Comparison of ENCODE assay signal across 8 cellular contexts in genomic region chr14:21267886-21268611, GRCh38. TPM values are rescaled to one million over a fixed set of nuclear protein-coding genes. Genes with fewer than 3 reads are reported as not detected.
DNase-seq lines count a peak whose midpoint lies in the region; ATAC-seq, FAIRE-seq and TF ChIP-seq lines count a peak whose summit lies in the region.

No MANE protein-coding gene starts in this region.

- intact Hi-C loops in left ventricle myocardium inferior (cut with micrococcal nuclease) = no loop called here
- intact Hi-C loops in cardiac septum (cut with DNase I) = loop anchor here (5.0 kb wide), 2 partner anchors 36 to 114 kb away; partner anchors contain the start of gene SUPT16H
- intact Hi-C loops in K562 (cut with micrococcal nuclease) = loop anchor here (5.0 to 10.0 kb wide), 3 partner anchors 39 to 114 kb away; partner anchors contain the start of gene SUPT16H
- intact Hi-C loops in vagina (cut with DNase I) = no loop called here

- H3K4me1 ChIP-seq in left ventricle myocardium inferior (peaks cover 67% of the 10 kb centered on the region), K562 (replicated peaks in 1 of 2; ENCODE audit: control insufficient read depth in 2 of 2, insufficient read depth in 2 of 2, low read length in 2 of 2) (peaks cover 16 to 23% of the 10 kb centered on the region in 2 experiments), vagina (peaks cover 62% of the 10 kb centered on the region)

- no TSS peak for BruUV-seq in K562 (replicated peaks; lab: Mats Ljungman, UMichigan)

- TF ChIP-seq RAD21 in K562 (CRISPR knock-in tag; conservative IDR thresholded peaks at IDR 0.05 in 1 of 2, IDR thresholded peaks at IDR 0.05 in 1 of 2) = no peak

- peak overlapping the region; percentile 92 for H3K27ac ChIP-seq in left ventricle myocardium inferior (replicated peaks)
- H3K27ac ChIP-seq in K562 (ENCODE audit: extremely low read depth, low read depth, low read length) = peak overlapping the region; percentile 96
- peak overlapping the region; percentile 99 for H3K27ac ChIP-seq in vagina

- FAIRE-seq in K562 (lab: Jason Lieb, UNC) = no peak

- CTCF ChIA-PET in K562 (lab: Yijun Ruan, JAX; ENCODE audit: low intra/inter-chr PET ratio) = no interaction called here

- in situ Hi-C loops in K562 (cut with MboI) = no loop called here

- peak overlapping the region; percentile 94 for H3K4me2 ChIP-seq in K562 (ENCODE audit: insufficient read depth, low read length)

- H3K4me3 ChIP-seq in left ventricle myocardium inferior (peak overlapping the region; percentile 76), K562 (peak overlapping the region; percentile 71), vagina (peak overlapping the region; percentile 84 to 93)

- TF ChIP-seq POLR2A in K562 (conservative IDR thresholded peaks at IDR 0.05) = no peak
- TF ChIP-seq POLR2A in vagina (IDR thresholded peaks at IDR 0.05) = no peak

- peaks cover 65% of the 10 kb centered on the region for H3K79me2 ChIP-seq in K562 (ENCODE audit: control insufficient read depth, insufficient read depth, low read length)

- no peaks in the 10 kb centered on the region for H3K9me3 ChIP-seq in left ventricle myocardium inferior (replicated peaks)
- H3K9me3 ChIP-seq in K562 (replicated peaks; ENCODE audit: control insufficient read depth, insufficient read depth, low read depth, low read length) = no peaks in the 10 kb centered on the region
- no peaks in the 10 kb centered on the region for H3K9me3 ChIP-seq in vagina

- no peaks in the 10 kb centered on the region for H3K9me1 ChIP-seq in K562 (ENCODE audit: control insufficient read depth, insufficient read depth, low read length)

- no peak for TF ChIP-seq EP300 in K562 (IDR thresholded peaks at IDR 0.05; ENCODE audit: low read length)

- DNase-seq in left ventricle myocardium inferior = no peak
- DNase-seq in cardiac septum (ENCODE audit: low spot score) = no peak
- DNase-seq in K562 (ENCODE audit: extremely low read depth in 1 of 4, low spot score in 3 of 4) = no peak
- DNase-seq in lung microvascular endothelial cell (ENCODE audit: low read depth in 2 of 2) = peak; percentile 19 to 46
- no peak for DNase-seq in vagina (ENCODE audit: extremely low spot score in 2 of 2)
- DNase-seq in NCI-H446 (lab: John Stamatoyannopoulos, UW) = no peak
- no peak for DNase-seq in stimulated activated CD4-positive, alpha-beta T cell treated with anti-CD3 and anti-CD28 coated beads, Interleukin-4, amount 100 ng/mL, for 4 hours

- POLR2A ChIA-PET in K562 (lab: Yijun Ruan, JAX) = interaction anchor here (0.7 to 6.0 kb wide), 6 partner anchors 9 to 30 kb away, joined by 3 to 58 read pairs (median 4); no protein-coding TSS in a partner anchor

- ATAC-seq in K562 (no peak), GM21737 (IDR thresholded peaks at IDR 0.05; ENCODE audit: unreplicated experiment) (no peak)

- H3K27me3 ChIP-seq in left ventricle myocardium inferior (ENCODE audit: low read depth) (no peaks in the 10 kb centered on the region), K562 (ENCODE audit: control insufficient read depth in 2 of 2, insufficient read depth in 2 of 2, low read length in 2 of 2) (no peaks in the 10 kb centered on the region), vagina (no peaks in the 10 kb centered on the region)

- H3K9ac ChIP-seq in K562 (ENCODE audit: insufficient read depth in 1 of 2, low read depth in 2 of 2, low read length in 2 of 2) = peak overlapping the region; percentile 96 to 98; a peak in 3 of 4 replicates

- no peak overlapping the region for H2AFZ ChIP-seq in K562 (ENCODE audit: low read depth, low read length)

- H3K36me3 ChIP-seq in left ventricle myocardium inferior (peaks cover 34% of the 10 kb centered on the region), K562 (ENCODE audit: control insufficient read depth, insufficient read depth, low read length) (peaks cover 53% of the 10 kb centered on the region), vagina (peaks cover 0 to 5% of the 10 kb centered on the region in 2 donors)

- peaks cover 52% of the 10 kb centered on the region for H4K20me1 ChIP-seq in K562 (replicated peaks; ENCODE audit: control insufficient read depth, insufficient read depth, low read length)

- TF ChIP-seq CTCF in left ventricle myocardium inferior (IDR thresholded peaks at IDR 0.05; ENCODE audit: borderline replicate concordance) (no peak), K562 (IDR thresholded peaks at IDR 0.05 in 2 of 3, conservative IDR thresholded peaks at IDR 0.05 in 1 of 3; ENCODE audit: insufficient read depth in 2 of 3, low read depth in 1 of 3, low read length in 3 of 3) (no peak), vagina (IDR thresholded peaks at IDR 0.05) (no peak)

- under 1% methylated on average over 16 of the region's 16 CpGs for WGBS in K562 (ENCODE audit: insufficient coverage, low coverage, missing lambda C conversion rate)

TF ChIP-seq in K562, 482 proteins besides CTCF, POLR2A, EP300 and RAD21 (continues in another document):
- TF ChIP-seq ZBTB43 (CRISPR knock-in tag; IDR thresholded peaks at IDR 0.05) (no peak), TCF3 (CRISPR knock-in tag; IDR thresholded peaks at IDR 0.05) (no peak), ZNF75A (CRISPR knock-in tag; IDR thresholded peaks at IDR 0.05) (no peak), ZNF282 (CRISPR knock-in tag; IDR thresholded peaks at IDR 0.05) (no peak)
- TF ChIP-seq, protein P1, sequence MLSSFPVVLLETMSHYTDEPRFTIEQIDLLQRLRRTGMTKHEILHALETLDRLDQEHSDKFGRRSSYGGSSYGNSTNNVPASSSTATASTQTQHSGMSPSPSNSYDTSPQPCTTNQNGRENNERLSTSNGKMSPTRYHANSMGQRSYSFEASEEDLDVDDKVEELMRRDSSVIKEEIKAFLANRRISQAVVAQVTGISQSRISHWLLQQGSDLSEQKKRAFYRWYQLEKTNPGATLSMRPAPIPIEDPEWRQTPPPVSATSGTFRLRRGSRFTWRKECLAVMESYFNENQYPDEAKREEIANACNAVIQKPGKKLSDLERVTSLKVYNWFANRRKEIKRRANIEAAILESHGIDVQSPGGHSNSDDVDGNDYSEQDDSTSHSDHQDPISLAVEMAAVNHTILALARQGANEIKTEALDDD (IDR thresholded peaks at IDR 0.05) = peak; percentile 81

RNA-seq across cellular contexts. Expression of gene HNRNPC, which starts 1.2 kb away (rescaled TPM):
- 273 TPM for total RNA-seq in left ventricle myocardium inferior
- 260 TPM for total RNA-seq in cardiac septum
- total RNA-seq in K562 (2011; cell fraction: chromatin; rRNA removed; ENCODE audit: low replicate concordance) = 279 and 404 TPM in 2 replicates
- 241 and 299 TPM in 2 replicates for total RNA-seq in K562 (2011; cell fraction: nucleolus; rRNA removed)
- total RNA-seq in K562 (2011; cell fraction: nucleoplasm; rRNA removed) = 371 and 436 TPM in 2 replicates
- 957 and 1,143 TPM in 2 replicates for total RNA-seq in K562 (2014; rRNA removed)
- 1,233 and 1,451 TPM in 2 replicates for total RNA-seq in K562 (2014; rRNA removed; fragmentation: Illumina TruSeq; extraction: Trizol)
- 1,173 and 1,191 TPM in 2 replicates for total RNA-seq in K562 (2015; rRNA removed; fragmentation: Illumina TruSeq; extraction: Trizol)
- total RNA-seq in K562 (2021) = 795 and 814 TPM in 2 replicates
- 1,168 and 1,525 TPM in 2 replicates for polyA plus RNA-seq in K562 (2011; rRNA removed)
- 443 and 790 TPM in 2 replicates for polyA plus RNA-seq in K562 (2011; cell fraction: cytosol; rRNA removed)
- polyA plus RNA-seq in K562 (2011; cell fraction: nucleus; rRNA removed) = 357 and 429 TPM in 2 replicates
- polyA plus RNA-seq in K562 (2012) = 753 and 1,086 TPM in 2 replicates
- 1,403 and 1,557 TPM in 2 replicates for polyA plus RNA-seq in K562 (2014; fragmentation: Illumina TruSeq; extraction: Trizol)
- polyA plus RNA-seq in K562 (2014; fragmentation: Nextera tagmentation; extraction: Ambion mirVana) = 1,000 to 10,000 TPM in 1 of 2 experiments, 100 to 1,000 TPM in 1; 679 to 1,238 TPM
- polyA plus RNA-seq in K562 (2014; rRNA removed) = 1,109 and 1,156 TPM in 2 replicates
- 947 and 1,115 TPM in 2 replicates for polyA minus RNA-seq in K562 (2011; rRNA and poly(A)+ RNA removed)
- polyA minus RNA-seq in K562 (2011; cell fraction: cytosol; rRNA and poly(A)+ RNA removed) = 289 and 374 TPM in 2 replicates
- 200 and 293 TPM in 2 replicates for polyA minus RNA-seq in K562 (2011; cell fraction: nucleus; rRNA and poly(A)+ RNA removed)
- 570 and 584 TPM in 2 replicates for total RNA-seq in lung microvascular endothelial cell
- total RNA-seq in vagina = 345 TPM

RNA-seq across cellular contexts. Expression of gene RPGRIP1, which starts 11.8 kb away (rescaled TPM):
- total RNA-seq in left ventricle myocardium inferior = 0.30 TPM
- total RNA-seq in cardiac septum = not detected
- 1.3 and 1.5 TPM in 2 replicates for total RNA-seq in K562 (2011; cell fraction: chromatin; rRNA removed; ENCODE audit: low replicate concordance)
- 0.33 and 0.92 TPM in 2 replicates for total RNA-seq in K562 (2011; cell fraction: nucleolus; rRNA removed)
- total RNA-seq in K562 (2011; cell fraction: nucleoplasm; rRNA removed) = 1.1 TPM in 2 replicates
- 0.53 and 0.95 TPM in 2 replicates for total RNA-seq in K562 (2014; rRNA removed)
- 0.61 and 0.76 TPM in 2 replicates for total RNA-seq in K562 (2014; rRNA removed; fragmentation: Illumina TruSeq; extraction: Trizol)
- total RNA-seq in K562 (2015; rRNA removed; fragmentation: Illumina TruSeq; extraction: Trizol) = 0.41 and 0.72 TPM in 2 replicates
- 0.31 and 0.47 TPM in 2 replicates for total RNA-seq in K562 (2021)
- polyA plus RNA-seq in K562 (2011; rRNA removed) = 0.56 and 0.80 TPM in 2 replicates
- 0.09 and 0.38 TPM in 2 replicates for polyA plus RNA-seq in K562 (2011; cell fraction: cytosol; rRNA removed)
- polyA plus RNA-seq in K562 (2011; cell fraction: nucleus; rRNA removed) = 1.2 and 1.5 TPM in 2 replicates
- 0.39 and 0.62 TPM in 2 replicates for polyA plus RNA-seq in K562 (2012)
- 0.33 and 0.86 TPM in 2 replicates for polyA plus RNA-seq in K562 (2014; fragmentation: Illumina TruSeq; extraction: Trizol)
- under 1 TPM in 1 of 2 experiments, not detected in 1; 0.49 TPM for polyA plus RNA-seq in K562 (2014; fragmentation: Nextera tagmentation; extraction: Ambion mirVana)
- polyA plus RNA-seq in K562 (2014; rRNA removed) = 0.31 and 0.57 TPM in 2 replicates
- polyA minus RNA-seq in K562 (2011; rRNA and poly(A)+ RNA removed) = 0.39 and 1.1 TPM in 2 replicates
- polyA minus RNA-seq in K562 (2011; cell fraction: cytosol; rRNA and poly(A)+ RNA removed) = not detected in 2 replicates
- 0.22 and 0.27 TPM in 2 replicates for polyA minus RNA-seq in K562 (2011; cell fraction: nucleus; rRNA and poly(A)+ RNA removed)
- total RNA-seq in lung microvascular endothelial cell = 0.20 and 0.22 TPM in 2 replicates
- not detected for total RNA-seq in vagina

Comparison
In these comparisons a context has a peak if more than half of its experiments do, and no peak if none do; other contexts are left out.
1. intact Hi-C loops: an anchor here in cardiac septum (5.0 kb wide) and K562 (5.0 to 10.0 kb wide); none called in left ventricle myocardium inferior and vagina.
2. DNase-seq: peak in lung microvascular endothelial cell (2 of 2); none in left ventricle myocardium inferior (single experiment), cardiac septum (single experiment), K562 (0 of 4), vagina (0 of 2), NCI-H446 (0 of 2) and stimulated activated CD4-positive, alpha-beta T cell treated with anti-CD3 and anti-CD28 coated beads, Interleukin-4, amount 100 ng/mL, for 4 hours (0 of 2).
3. Peak in every context shown above with its lines, with median percentiles within 50 percentile points of each other: H3K27ac ChIP-seq and H3K4me3 ChIP-seq.